18 cellular contexts compared by ENCODE assay signal in the genomic region with DNA sequence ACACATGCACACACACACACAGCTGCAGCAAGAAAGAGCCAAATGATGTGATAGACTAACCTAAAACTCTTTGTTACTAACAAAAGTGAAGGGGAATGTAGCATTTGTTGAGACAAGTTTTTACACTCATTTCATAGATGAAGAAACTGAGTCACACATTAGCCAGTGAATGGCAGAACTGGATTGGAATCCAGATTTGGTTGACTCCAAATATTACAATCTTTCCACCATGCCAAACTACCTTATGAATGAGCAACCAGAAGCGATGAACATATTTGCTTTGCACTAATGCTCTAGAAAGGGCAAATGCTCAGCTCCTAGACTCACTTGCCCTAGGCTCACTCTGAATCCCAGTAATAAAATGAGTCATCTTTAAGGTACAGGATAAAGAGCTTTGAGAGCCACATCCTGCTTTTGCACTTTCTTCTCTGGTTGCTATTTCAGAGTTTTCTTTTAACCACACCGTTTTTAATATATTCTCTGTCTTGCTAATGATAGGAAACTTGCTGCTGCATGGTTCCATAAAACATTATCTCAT.
"Had no signal": no experiment of that assay in that cellular context is flagged by ENCODE, and none has a peak within 500 bp of the region (broad histone marks: within the 10 kb centered on the region; RNA-seq: fewer than 3 reads in every experiment).

No MANE protein-coding gene starts in this region.

- H3K4me3 ChIP-seq: heart right ventricle, neural progenitor cell, pancreas, right lobe of liver, testis, tibial nerve, upper lobe of right lung, vagina had no signal

- DNase-seq: effector memory CD8-positive, alpha-beta T cell; heart right ventricle; hypothalamus; natural killer cell; nucleus accumbens; pancreas; retina; right lobe of liver; stimulated activated CD4-positive, alpha-beta T cell treated with anti-CD3 and anti-CD28 coated beads, Interleukin-2, amount 100 ng/mL, for 24 hours; stimulated activated CD4-positive, alpha-beta T cell treated with anti-CD3 and anti-CD28 coated beads, Interleukin-4, amount 100 ng/mL, for 4 hours; stimulated activated naive B cell treated with anti-CD40 and anti-IgM and Interleukin-4, amounts not matched to agents 10 μg/mL and 1 μg/mL and 100 μg/mL, for 72 hours; stimulated activated naive CD8-positive, alpha-beta T cell treated with anti-CD3 and anti-CD28 coated beads, Interleukin-15, amount 100 ng/mL, for 72 hours; testis; upper lobe of right lung had no signal

- H3K27ac ChIP-seq: heart right ventricle, neural progenitor cell, pancreas, right lobe of liver, testis, tibial nerve, upper lobe of right lung, vagina had no signal

- H3K36me3 ChIP-seq: heart right ventricle, neural progenitor cell, pancreas, right lobe of liver, tibial nerve, upper lobe of right lung, vagina had no signal

- H3K4me1 ChIP-seq: heart right ventricle, neural progenitor cell, pancreas, right lobe of liver, testis, tibial nerve, upper lobe of right lung, vagina had no signal

- H2AFZ ChIP-seq: neural progenitor cell had no signal

- H3K9ac ChIP-seq: neural progenitor cell had no signal

- H3K4me2 ChIP-seq: neural progenitor cell had no signal

- ATAC-seq: effector memory CD8-positive, alpha-beta T cell; heart right ventricle; left lobe of liver; natural killer cell; pancreas; right lobe of liver; stimulated activated naive B cell treated with anti-CD40 and anti-IgM and Interleukin-4, amounts not matched to agents 10 μg/mL and 1 μg/mL and 100 μg/mL, for 72 hours; stimulated activated naive CD8-positive, alpha-beta T cell treated with anti-CD3 and anti-CD28 coated beads, Interleukin-15, amount 100 ng/mL, for 72 hours; upper lobe of right lung had no signal

- H3K9me3 ChIP-seq: heart right ventricle, pancreas, right lobe of liver, testis, tibial nerve, upper lobe of right lung, vagina had no signal

- H3K27me3 ChIP-seq: heart right ventricle, neural progenitor cell, pancreas, right lobe of liver, testis, tibial nerve, upper lobe of right lung, vagina had no signal
